10 cellular contexts compared by ENCODE assay signal in the genomic region with DNA sequence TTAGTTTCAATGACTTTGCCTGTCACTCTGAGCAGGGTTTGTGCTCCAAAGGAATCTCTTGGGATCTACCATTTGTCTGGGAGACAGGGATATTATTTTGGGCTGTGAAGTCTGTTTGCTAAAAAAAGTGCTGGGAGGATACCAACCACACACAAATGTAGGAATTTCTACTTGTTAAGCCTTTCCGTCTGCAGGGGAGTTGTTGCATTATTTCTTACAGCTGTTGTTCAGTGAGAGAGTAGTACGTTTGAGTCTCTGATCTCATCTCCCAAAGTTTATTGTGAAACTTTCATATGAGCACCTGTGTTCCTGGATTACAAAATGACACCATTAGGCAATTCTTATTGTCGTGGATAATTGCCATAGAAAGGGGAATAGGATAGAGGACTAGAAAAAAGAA.
DNase-seq lines count a peak whose midpoint lies in the region; ATAC-seq and TF ChIP-seq lines count a peak whose summit lies in the region.
"Had no signal": no experiment of that assay in that cellular context is flagged by ENCODE, and none has a peak within 500 bp of the region (broad histone marks: within the 10 kb centered on the region; RNA-seq: fewer than 3 reads in every experiment).

No MANE protein-coding gene starts in this region.

- H3K4me3 Mint-ChIP-seq in glutamatergic neuron (ENCODE audit: unreplicated experiment) (peak overlapping the region; percentile 80), neural crest cell (peak overlapping the region; percentile 1)

- H3K9me3 Mint-ChIP-seq in glutamatergic neuron (ENCODE audit: unreplicated experiment) = no peaks in the 10 kb centered on the region
- no peaks in the 10 kb centered on the region for H3K9me3 Mint-ChIP-seq in neural crest cell

- H3K36me3 Mint-ChIP-seq in glutamatergic neuron (ENCODE audit: unreplicated experiment) (no peaks in the 10 kb centered on the region), neural crest cell (ENCODE audit: low read depth) (no peaks in the 10 kb centered on the region)

- H3K27ac Mint-ChIP-seq in glutamatergic neuron (ENCODE audit: unreplicated experiment) (peak overlapping the region; percentile 14), neural crest cell (ENCODE audit: unreplicated experiment) (peak overlapping the region; percentile 96)

- DNase-seq in H4 (ENCODE audit: low spot score) = peak; percentile 46
- DNase-seq in astrocyte of the spinal cord (ENCODE audit: low read depth, low spot score) = peak; percentile 23
- no peak for DNase-seq in glutamatergic neuron
- DNase-seq in neural crest cell (ENCODE audit: low read depth, low spot score) = no peak
- DNase-seq in AG08395 (ENCODE audit: low spot score) = no peak
- DNase-seq in stimulated activated CD4-positive, alpha-beta T cell treated with anti-CD3 and anti-CD28 coated beads, Interleukin-4, amount 100 ng/mL, for 24 hours = no peak
- no peak for DNase-seq in OCI-M2 (lab: John Stamatoyannopoulos, UW; ENCODE audit: unreplicated experiment)
- DNase-seq: AML-193, NCI-H226 had no signal

- peaks cover 24% of the 10 kb centered on the region for H3K4me1 Mint-ChIP-seq in glutamatergic neuron (ENCODE audit: low read depth, unreplicated experiment)
- peaks cover 32% of the 10 kb centered on the region for H3K4me1 Mint-ChIP-seq in neural crest cell

- H3K27me3 Mint-ChIP-seq in glutamatergic neuron (ENCODE audit: unreplicated experiment) (no peaks in the 10 kb centered on the region), neural crest cell (ENCODE audit: low read depth) (no peaks in the 10 kb centered on the region)

- in situ Hi-C loops in astrocyte of the spinal cord (cut with HindIII; ENCODE audit: low sequenced_read_pairs) = no loop called here

- no peak for ATAC-seq in HG03045 (IDR thresholded peaks at IDR 0.05; ENCODE audit: unreplicated experiment)

- TF ChIP-seq CTCF in astrocyte of the spinal cord (IDR thresholded peaks at IDR 0.05; ENCODE audit: low read depth, low read length) (no peak), glutamatergic neuron (IDR thresholded peaks at IDR 0.05; ENCODE audit: partially characterized antibody, unreplicated experiment) (no peak), neural crest cell (conservative IDR thresholded peaks at IDR 0.05) (no peak)

- H3K4me3 ChIP-seq in astrocyte of the spinal cord (ENCODE audit: low read depth, low read length) = no peak overlapping the region

Comparison
In these comparisons a context has a peak if more than half of its experiments do, and no peak if none do; other contexts are left out.
1. DNase-seq: peak in H4 (single experiment) and astrocyte of the spinal cord (single experiment); none in glutamatergic neuron (single experiment), neural crest cell (single experiment), AG08395 (single experiment), stimulated activated CD4-positive, alpha-beta T cell treated with anti-CD3 and anti-CD28 coated beads, Interleukin-4, amount 100 ng/mL, for 24 hours (single experiment) and OCI-M2 (single experiment).